Comparison of ENCODE assay signal across 8 cellular contexts in genomic region chr3:133930341-133930933, GRCh38. TPM values are rescaled to one million over a fixed set of nuclear protein-coding genes. Genes with fewer than 3 reads are reported as not detected.
DNase-seq lines count a peak whose midpoint lies in the region; ATAC-seq and TF ChIP-seq lines count a peak whose summit lies in the region.

No MANE protein-coding gene starts in this region.

- DNase-seq in DMS 273 treated with DMSO at 0.1 percent for 48 hours (lab: John Stamatoyannopoulos, UW) (peak; percentile 47), Panc1 (ENCODE audit: low read depth, low spot score) (peak; percentile 25), endothelial cell (ENCODE audit: low spot score) (no peak), neural progenitor cell (ENCODE audit: low spot score) (peak; percentile 81), posterior vena cava (ENCODE audit: low spot score) (no peak)
- no peak for DNase-seq in activated naive CD4-positive, alpha-beta T cell treated with anti-CD3 and anti-CD28 coated beads, Interleukin-2, amount 50 U/mL, for 16 hours

- H3K27ac Mint-ChIP-seq in endothelial cell (ENCODE audit: unreplicated experiment), result no peak overlapping the region
- no peak overlapping the region for H3K27ac Mint-ChIP-seq in neural progenitor cell
- no peak overlapping the region for H3K27ac Mint-ChIP-seq in stimulated activated memory B cell treated with anti-CD40 and anti-IgM and Interleukin-4, amounts not matched to agents 10 μg/mL and 1 μg/mL and 100 μg/mL, for 72 hours

- peak; percentile 52 for ATAC-seq in Panc1
- no peak for ATAC-seq in stimulated activated memory B cell treated with anti-CD40 and anti-IgM and Interleukin-4, amounts not matched to agents 10 μg/mL and 1 μg/mL and 100 μg/mL, for 72 hours

- no peaks in the 10 kb centered on the region for H3K36me3 ChIP-seq in Panc1 (ENCODE audit: control insufficient read depth, insufficient read depth, low read length)
- H3K36me3 ChIP-seq in neural progenitor cell, result no peaks in the 10 kb centered on the region

- TF ChIP-seq CTCF in Panc1 (IDR thresholded peaks at IDR 0.05) (peak; percentile 82), endothelial cell (IDR thresholded peaks at IDR 0.05; ENCODE audit: unreplicated experiment) (peak; percentile 53), neural progenitor cell (IDR thresholded peaks at IDR 0.05) (peak; percentile 82)

- H3K9me3 ChIP-seq in Panc1 (ENCODE audit: control insufficient read depth, insufficient read depth, low read depth, low read length), result no peaks in the 10 kb centered on the region
- H3K9me3 ChIP-seq in neural progenitor cell (ENCODE audit: low read depth), result no peaks in the 10 kb centered on the region

- H3K79me2 ChIP-seq in neural progenitor cell (ENCODE audit: low read depth), result no peaks in the 10 kb centered on the region

- no peaks in the 10 kb centered on the region for H4K20me1 ChIP-seq in neural progenitor cell (ENCODE audit: low read depth)

- H3K4me3 ChIP-seq in Panc1 (ENCODE audit: low read depth in 2 of 2, low read length in 2 of 2) (no peak overlapping the region), neural progenitor cell (no peak overlapping the region)

- H3F3A ChIP-seq in neural progenitor cell (ENCODE audit: low read depth), result peaks cover 6% of the 10 kb centered on the region

- H3K9me3 Mint-ChIP-seq in endothelial cell (ENCODE audit: unreplicated experiment) (no peaks in the 10 kb centered on the region), neural progenitor cell (no peaks in the 10 kb centered on the region)
- no peaks in the 10 kb centered on the region for H3K9me3 Mint-ChIP-seq in stimulated activated memory B cell treated with anti-CD40 and anti-IgM and Interleukin-4, amounts not matched to agents 10 μg/mL and 1 μg/mL and 100 μg/mL, for 72 hours

- H3K4me1 Mint-ChIP-seq in endothelial cell (ENCODE audit: unreplicated experiment), result peaks cover 4% of the 10 kb centered on the region
- H3K4me1 Mint-ChIP-seq in neural progenitor cell, result peaks cover 5% of the 10 kb centered on the region
- peaks cover 22% of the 10 kb centered on the region for H3K4me1 Mint-ChIP-seq in stimulated activated memory B cell treated with anti-CD40 and anti-IgM and Interleukin-4, amounts not matched to agents 10 μg/mL and 1 μg/mL and 100 μg/mL, for 72 hours

- H3K27ac ChIP-seq in Panc1 (ENCODE audit: low read length) (no peak overlapping the region), neural progenitor cell (no peak overlapping the region)

- POLR2A ChIA-PET in Panc1 (lab: Charles Lee), result no interaction called here

- H3K27me3 Mint-ChIP-seq in endothelial cell (ENCODE audit: unreplicated experiment) (peaks cover 12% of the 10 kb centered on the region), neural progenitor cell (ENCODE audit: insufficient read depth, low read depth) (peaks cover 20% of the 10 kb centered on the region)
- H3K27me3 Mint-ChIP-seq in stimulated activated memory B cell treated with anti-CD40 and anti-IgM and Interleukin-4, amounts not matched to agents 10 μg/mL and 1 μg/mL and 100 μg/mL, for 72 hours, result peaks cover 30% of the 10 kb centered on the region

- H3K27me3 ChIP-seq in Panc1 (ENCODE audit: control insufficient read depth, insufficient read depth, low read length), result no peaks in the 10 kb centered on the region
- H3K27me3 ChIP-seq in neural progenitor cell, result peaks cover 31% of the 10 kb centered on the region

- peak overlapping the region; percentile 84 for H2AFZ ChIP-seq in neural progenitor cell (replicated peaks)

- BruUV-seq in Panc1 (replicated peaks; lab: Mats Ljungman, UMichigan), result no TSS peak

- TF ChIP-seq RAD21 in Ishikawa (IDR thresholded peaks at IDR 0.05; ENCODE audit: low read depth), result peak; percentile 90

- in situ Hi-C loops in Panc1 (cut with HindIII; ENCODE audit: low pct_unique_long_range_greater_than_20kb, low sequenced_read_pairs), result no loop called here

- TF ChIP-seq EP300 in Ishikawa (IDR thresholded peaks at IDR 0.05; ENCODE audit: borderline replicate concordance), result no peak

- no peaks in the 10 kb centered on the region for H3K4me1 ChIP-seq in Panc1 (ENCODE audit: control insufficient read depth, insufficient read depth, low read length)
- H3K4me1 ChIP-seq in neural progenitor cell, result no peaks in the 10 kb centered on the region

- no peak overlapping the region for H3K4me2 ChIP-seq in neural progenitor cell

- H3K9ac ChIP-seq in neural progenitor cell, result no peak overlapping the region

- CTCF ChIA-PET in Panc1 (lab: Charles Lee), result interaction anchor here (0.7 to 1.1 kb wide), 3 partner anchors 26 to 369 kb away, joined by 3 to 4 read pairs (median 3); no protein-coding TSS in a partner anchor

- H3K36me3 Mint-ChIP-seq in endothelial cell (ENCODE audit: low read depth, unreplicated experiment) (no peaks in the 10 kb centered on the region), neural progenitor cell (no peaks in the 10 kb centered on the region)
- H3K36me3 Mint-ChIP-seq in stimulated activated memory B cell treated with anti-CD40 and anti-IgM and Interleukin-4, amounts not matched to agents 10 μg/mL and 1 μg/mL and 100 μg/mL, for 72 hours, result no peaks in the 10 kb centered on the region

- intact Hi-C loops in Panc1 (cut with micrococcal nuclease; ENCODE audit: unreplicated experiment), result loop anchor here (5.0 kb wide), 2 partner anchors 132 to 282 kb away; no protein-coding TSS in a partner anchor
- intact Hi-C loops in posterior vena cava (cut with DNase I), result no loop called here

- H3K4me3 Mint-ChIP-seq in endothelial cell (ENCODE audit: unreplicated experiment), result no peak overlapping the region
- H3K4me3 Mint-ChIP-seq in neural progenitor cell, result no peak overlapping the region
- H3K4me3 Mint-ChIP-seq in stimulated activated memory B cell treated with anti-CD40 and anti-IgM and Interleukin-4, amounts not matched to agents 10 μg/mL and 1 μg/mL and 100 μg/mL, for 72 hours, result no peak overlapping the region

TF ChIP-seq in Ishikawa, 13 proteins besides CTCF, POLR2A, EP300 and RAD21:
- TF ChIP-seq ZBTB7A (IDR thresholded peaks at IDR 0.05; ENCODE audit: low read depth) (no peak), REST (IDR thresholded peaks at IDR 0.05; ENCODE audit: low read depth) (no peak), YY1 (IDR thresholded peaks at IDR 0.05; ENCODE audit: low read depth) (no peak), USF1 (IDR thresholded peaks at IDR 0.05) (no peak), TEAD4 (IDR thresholded peaks at IDR 0.05) (no peak), NFIC (IDR thresholded peaks at IDR 0.05) (no peak), TCF12 (IDR thresholded peaks at IDR 0.05; ENCODE audit: low read depth) (no peak), MAX (IDR thresholded peaks at IDR 0.05) (no peak), CEBPB (IDR thresholded peaks at IDR 0.05) (no peak), TAF1 (IDR thresholded peaks at IDR 0.05; ENCODE audit: low read depth) (no peak)

RNA-seq across cellular contexts. Expression of gene RAB6B, which starts 34.8 kb away (rescaled TPM):
- total RNA-seq in Panc1 (2021; ENCODE audit: unreplicated experiment), result 49.2 TPM
- polyA plus RNA-seq in Panc1 (2012; ENCODE audit: insufficient read length), result 113 TPM
- 3.9 TPM for total RNA-seq in endothelial cell (ENCODE audit: unreplicated experiment)
- total RNA-seq in neural progenitor cell (ENCODE audit: low replicate concordance), result 7.7 and 10.1 TPM in 2 replicates
- 1 to 10 TPM; 6.9 to 8.9 TPM for total RNA-seq in posterior vena cava

Comparison
In these comparisons a context has a peak if more than half of its experiments do, and no peak if none do; other contexts are left out.
1. DNase-seq: peak in DMS 273 treated with DMSO at 0.1 percent for 48 hours (single experiment), Panc1 (single experiment) and neural progenitor cell (single experiment); none in endothelial cell (single experiment), posterior vena cava (single experiment) and activated naive CD4-positive, alpha-beta T cell treated with anti-CD3 and anti-CD28 coated beads, Interleukin-2, amount 50 U/mL, for 16 hours (single experiment).
2. Peak in every context shown above with its lines, with median percentiles within 50 percentile points of each other: CTCF ChIP-seq.